In the genomic region with DNA sequence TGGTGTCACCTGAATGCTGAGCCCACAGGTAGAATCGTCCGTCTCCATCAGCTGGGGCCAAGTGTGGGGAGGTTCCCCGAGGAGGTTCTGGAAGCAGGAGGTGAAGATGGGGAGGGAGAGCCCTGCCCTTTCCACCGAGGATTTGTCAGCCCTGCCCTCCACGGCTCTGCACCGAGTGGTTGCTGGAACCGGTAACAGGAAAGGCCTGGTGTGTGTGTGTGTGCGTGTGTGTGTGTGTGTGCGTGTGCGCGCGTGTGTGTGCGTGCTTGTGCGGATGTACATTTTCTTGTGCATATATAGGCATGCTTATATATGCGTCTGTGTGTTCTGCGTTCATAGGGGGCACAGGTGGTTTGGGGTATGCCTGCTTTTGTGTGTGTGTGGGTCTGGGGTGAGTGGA, we compare ENCODE assay signal across 15 cellular contexts. TPM values are rescaled to one million over a fixed set of nuclear protein-coding genes. Genes with fewer than 3 reads are reported as not detected.
DNase-seq lines count a peak whose midpoint lies in the region; ATAC-seq lines count a peak whose summit lies in the region.
"Had no signal": no experiment of that assay in that cellular context is flagged by ENCODE, and none has a peak within 500 bp of the region (broad histone marks: within the 10 kb centered on the region; RNA-seq: fewer than 3 reads in every experiment).

No MANE protein-coding gene starts in this region.

- 52% methylated on average over 16 of the region's 16 CpGs for WGBS in right cardiac atrium

- ATAC-seq in right cardiac atrium (no peak), GM21360 (IDR thresholded peaks at IDR 0.05; ENCODE audit: unreplicated experiment) (no peak)
- ATAC-seq: A549; activated T-cell treated with anti-CD3 and anti-CD28 coated beads, Interleukin-2, amount 50 U/mL, for 4 hours had no signal

- H3K27me3 ChIP-seq in right cardiac atrium (ENCODE audit: control insufficient read depth, insufficient read depth), result no peaks in the 10 kb centered on the region

- peak overlapping the region; percentile 1 for H3K4me3 Mint-ChIP-seq in activated naive CD8-positive, alpha-beta T cell
- H3K4me3 Mint-ChIP-seq: activated T-cell treated with anti-CD3 and anti-CD28 coated beads, Interleukin-2, amount 50 U/mL, for 4 hours had no signal

- no peaks in the 10 kb centered on the region for H3K27me3 Mint-ChIP-seq in activated naive CD8-positive, alpha-beta T cell

- peak; percentile 29 for DNase-seq in activated CD4-positive, alpha-beta T cell treated with anti-CD3 and anti-CD28 coated beads for 48 hours
- no peak for DNase-seq in activated CD4-positive, alpha-beta T cell treated with anti-CD3 and anti-CD28 coated beads for 4 hours
- DNase-seq in right cardiac atrium (peak in 1 of 3 donors; percentile 64), AG08396 (ENCODE audit: low spot score) (no peak), NOMO-1 treated with DMSO at 0.1 percent for 48 hours (lab: John Stamatoyannopoulos, UW; ENCODE audit: unreplicated experiment) (no peak)
- DNase-seq: activated T-cell treated with anti-CD3 and anti-CD28 coated beads, Interleukin-2, amount 50 U/mL, for 4 hours; GOT3; MV-4-11; NCI-H748 treated with DMSO at 0.1 percent for 48 hours; stimulated activated CD4-positive, alpha-beta T cell treated with anti-CD3 and anti-CD28 coated beads, Interleukin-4, amount 100 ng/mL, for 4 hours had no signal

- H3K4me3 ChIP-seq in right cardiac atrium (ENCODE audit: low read length), result no peak overlapping the region
- H3K4me3 ChIP-seq: A549 had no signal

- peaks cover 6% of the 10 kb centered on the region for H3K4me1 ChIP-seq in right cardiac atrium (ENCODE audit: control insufficient read depth, insufficient read depth, low read length)

- no peak overlapping the region for H3K27ac Mint-ChIP-seq in activated naive CD8-positive, alpha-beta T cell

- H3K4me1 Mint-ChIP-seq in activated naive CD8-positive, alpha-beta T cell (ENCODE audit: low read depth), result peaks cover 30% of the 10 kb centered on the region

- no peaks in the 10 kb centered on the region for H3K36me3 Mint-ChIP-seq in activated naive CD8-positive, alpha-beta T cell

- intact Hi-C loops in right cardiac atrium (cut with DNase I), result loop anchor here in 3 of 4 donors (5.0 to 10.0 kb wide), 4 partner anchors 53 to 255 kb away; a partner anchor contains a TSS

- no peaks in the 10 kb centered on the region for H3K9me3 ChIP-seq in right cardiac atrium (ENCODE audit: control insufficient read depth, low read length)
- H3K9me3 ChIP-seq: A549 had no signal

- H3K27ac ChIP-seq in right cardiac atrium (ENCODE audit: low read length), result peak overlapping the region; percentile 20
- peak overlapping the region; percentile 17 for H3K27ac ChIP-seq in temporal lobe (ENCODE audit: low read depth, low read length)
- H3K27ac ChIP-seq: A549 had no signal

- no peaks in the 10 kb centered on the region for H3K9me3 Mint-ChIP-seq in activated naive CD8-positive, alpha-beta T cell (ENCODE audit: low read depth)
- H3K9me3 Mint-ChIP-seq: activated T-cell treated with anti-CD3 and anti-CD28 coated beads, Interleukin-2, amount 50 U/mL, for 4 hours had no signal

RNA-seq across cellular contexts. Expression of a gene that starts 3.5 kb away (rescaled TPM):
- total RNA-seq in right cardiac atrium (10 to 100 TPM; 40.7 to 64.8 (median 46.1) TPM), temporal lobe (29.5 TPM)
- 45.7 TPM for polyA plus RNA-seq in right cardiac atrium

RNA-seq across cellular contexts. Expression of a gene that starts 17.0 kb away (rescaled TPM):
- total RNA-seq in right cardiac atrium (not detected), temporal lobe (0.25 TPM)
- not detected for polyA plus RNA-seq in right cardiac atrium
- polyA plus RNA-seq: neural cell had no signal
